Comparison of ENCODE assay signal across 23 cellular contexts in the genomic region with DNA sequence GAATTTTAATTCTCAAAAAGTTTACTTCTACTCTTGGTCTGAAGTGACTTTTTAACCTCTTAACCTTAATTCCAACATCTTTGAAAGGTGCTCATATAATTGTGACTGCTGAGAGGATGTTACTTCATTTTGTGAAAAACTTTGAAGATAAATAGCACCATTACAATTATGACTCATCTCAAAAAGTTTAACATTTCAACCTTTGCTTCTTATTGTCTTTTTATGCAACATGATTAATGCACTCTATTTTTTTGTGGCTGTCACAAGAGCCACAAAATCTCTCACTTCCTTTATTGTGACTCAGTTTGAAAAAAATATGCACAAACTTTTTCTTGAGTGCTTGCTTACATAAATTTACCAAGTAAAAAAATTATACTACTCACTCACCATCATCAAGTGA.
"Had no signal": no experiment of that assay in that cellular context is flagged by ENCODE, and none has a peak within 500 bp of the region (broad histone marks: within the 10 kb centered on the region; RNA-seq: fewer than 3 reads in every experiment).

No MANE protein-coding gene starts in this region.

- H3K9me3 Mint-ChIP-seq: activated T-helper 2 cell treated with anti-CD3 and anti-CD28 coated beads, Interferon-gamma antibody, Interleukin-2, Interleukin-4, amounts not matched to agents 10 μg/mL and 5 μg/mL and 100 μg/mL, durations not matched to agents 14 hours and 24 hours and 36 hours; dendritic cell treated with granulocyte-macrophage colony-stimulating factor and Interleukin-4, amounts not matched to agents 40 ng/mL and 50 ng/mL, for 4 days had no signal

- DNase-seq: activated CD4-positive, alpha-beta T cell treated with anti-CD3 and anti-CD28 coated beads, Interleukin-2, amount 50 U/mL, for 1 hour; activated CD4-positive, CD25-positive, alpha-beta regulatory T cell treated with anti-CD3 and anti-CD28 coated beads, Interleukin-2, amount 50 U/mL, for 72 hours; activated CD8-positive, alpha-beta T cell treated with anti-CD3 and anti-CD28 coated beads for 36 hours; activated naive CD8-positive, alpha-beta T cell treated with anti-CD3 and anti-CD28 coated beads, Interleukin-2, amount 50 U/mL, for 24 hours; activated T-cell treated with anti-CD3 and anti-CD28 coated beads, Interleukin-2, amount 50 U/mL, for 4 hours; anterior cingulate cortex; effector CD8-positive, alpha-beta T cell; esophagus squamous epithelium; foreskin melanocyte; left lung; lower lobe of right lung; mesendoderm; mucosa of descending colon; posterior cingulate gyrus; right lobe of liver; stimulated activated CD4-positive, alpha-beta T cell treated with anti-CD3 and anti-CD28 coated beads, Interleukin-2, amount 100 ng/mL, for 48 hours; stimulated activated naive CD4-positive, alpha-beta T cell treated with Interleukin-2 at 50 U/mL for 16 hours had no signal

- ATAC-seq: activated CD8-positive, alpha-beta T cell treated with anti-CD3 and anti-CD28 coated beads for 36 hours; activated naive CD8-positive, alpha-beta T cell treated with anti-CD3 and anti-CD28 coated beads, Interleukin-2, amount 50 U/mL, for 24 hours; activated T-cell treated with anti-CD3 and anti-CD28 coated beads, Interleukin-2, amount 50 U/mL, for 4 hours; left lung; lower lobe of right lung; mucosa of descending colon; right lobe of liver had no signal

- H3K4me1 ChIP-seq: esophagus squamous epithelium, left lung, lower lobe of right lung, right lobe of liver, tibial nerve had no signal

- H3K4me3 Mint-ChIP-seq: activated CD8-positive, alpha-beta T cell treated with anti-CD3 and anti-CD28 coated beads for 36 hours; activated naive CD4-positive, alpha-beta T cell treated with anti-CD3 and anti-CD28 coated beads, Interleukin-2, amount 50 U/mL, for 24 hours; activated naive CD8-positive, alpha-beta T cell treated with anti-CD3 and anti-CD28 coated beads, Interleukin-2, amount 50 U/mL, for 24 hours; activated T-cell treated with anti-CD3 and anti-CD28 coated beads, Interleukin-2, amount 50 U/mL, for 4 hours; central memory CD8-positive, alpha-beta T cell; dendritic cell treated with granulocyte-macrophage colony-stimulating factor and Interleukin-4, amounts not matched to agents 40 ng/mL and 50 ng/mL, for 4 days; nephron had no signal

- H3K27me3 Mint-ChIP-seq: activated CD8-positive, alpha-beta T cell treated with anti-CD3 and anti-CD28 coated beads for 36 hours; activated naive CD8-positive, alpha-beta T cell treated with anti-CD3 and anti-CD28 coated beads, Interleukin-2, amount 50 U/mL, for 24 hours; central memory CD8-positive, alpha-beta T cell; dendritic cell treated with granulocyte-macrophage colony-stimulating factor and Interleukin-4, amounts not matched to agents 40 ng/mL and 50 ng/mL, for 4 days had no signal

- H3K4me1 Mint-ChIP-seq: activated naive CD4-positive, alpha-beta T cell treated with anti-CD3 and anti-CD28 coated beads, Interleukin-2, amount 50 U/mL, for 24 hours; activated naive CD8-positive, alpha-beta T cell treated with anti-CD3 and anti-CD28 coated beads, Interleukin-2, amount 50 U/mL, for 24 hours; central memory CD8-positive, alpha-beta T cell; nephron had no signal

- H3K36me3 ChIP-seq: esophagus squamous epithelium, left lung, lower lobe of right lung, right lobe of liver, tibial nerve had no signal

- H3K27ac Mint-ChIP-seq: activated CD8-positive, alpha-beta T cell treated with anti-CD3 and anti-CD28 coated beads for 36 hours; activated naive CD4-positive, alpha-beta T cell treated with anti-CD3 and anti-CD28 coated beads, Interleukin-2, amount 50 U/mL, for 24 hours; activated naive CD8-positive, alpha-beta T cell treated with anti-CD3 and anti-CD28 coated beads, Interleukin-2, amount 50 U/mL, for 24 hours; activated T-helper 2 cell treated with anti-CD3 and anti-CD28 coated beads, Interferon-gamma antibody, Interleukin-2, Interleukin-4, amounts not matched to agents 10 μg/mL and 5 μg/mL and 100 μg/mL, durations not matched to agents 14 hours and 24 hours and 36 hours; dendritic cell treated with granulocyte-macrophage colony-stimulating factor and Interleukin-4, amounts not matched to agents 40 ng/mL and 50 ng/mL, for 4 days; nephron had no signal

- H3K36me3 Mint-ChIP-seq: activated naive CD4-positive, alpha-beta T cell treated with anti-CD3 and anti-CD28 coated beads, Interleukin-2, amount 50 U/mL, for 24 hours had no signal

- H3K9me3 ChIP-seq: esophagus squamous epithelium, left lung, lower lobe of right lung, mucosa of descending colon, right lobe of liver, tibial nerve had no signal

- H3K4me3 ChIP-seq: esophagus squamous epithelium, left lung, lower lobe of right lung, mucosa of descending colon, right lobe of liver, tibial nerve had no signal

- H3K27me3 ChIP-seq: esophagus squamous epithelium, left lung, right lobe of liver, tibial nerve had no signal
